In the genomic region with DNA sequence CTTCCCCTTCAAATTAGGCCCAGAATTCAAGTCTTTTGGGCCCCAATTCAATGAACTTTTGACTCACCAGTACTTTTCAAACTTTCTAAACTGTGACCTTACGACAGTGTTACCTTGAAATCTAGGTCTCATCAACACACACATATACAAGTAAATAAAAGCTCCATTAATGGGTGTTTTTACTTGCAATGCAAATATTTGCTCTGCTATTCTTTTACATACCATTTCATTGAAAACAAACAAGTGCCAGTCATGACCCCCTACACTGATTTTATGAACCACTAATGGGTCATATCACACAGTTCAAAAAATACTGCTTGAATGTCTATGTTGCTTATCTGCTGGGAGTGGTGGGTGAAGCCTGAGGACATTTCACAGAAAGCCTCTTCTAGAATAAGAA, we compare ENCODE assay signal across 1 cellular context.
TF ChIP-seq lines count a peak whose summit lies in the region.

No MANE protein-coding gene starts in this region.

TF ChIP-seq in HepG2, 621 proteins besides CTCF, POLR2A, EP300 and RAD21 (continues in another document):
- TF ChIP-seq ETS1 (CRISPR knock-in tag; IDR thresholded peaks at IDR 0.05) (no peak), POGK (CRISPR knock-in tag; conservative IDR thresholded peaks at IDR 0.05) (no peak), KLF6 (CRISPR knock-in tag; IDR thresholded peaks at IDR 0.05) (0 out of 2 replicates have a peak, but pooled peaks have one; percentile 28), THAP11 (CRISPR knock-in tag; IDR thresholded peaks at IDR 0.05) (peak; percentile 65), ZNF383 (CRISPR knock-in tag; IDR thresholded peaks at IDR 0.05; ENCODE audit: borderline replicate concordance) (no peak), ZNF839 (CRISPR knock-in tag; IDR thresholded peaks at IDR 0.05; ENCODE audit: borderline replicate concordance) (no peak), ZBED4 (CRISPR knock-in tag; IDR thresholded peaks at IDR 0.05; ENCODE audit: borderline replicate concordance) (peak; percentile 66; the same call in 1 of the 2 replicates), ZMYM3 (CRISPR knock-in tag; IDR thresholded peaks at IDR 0.05) (no peak), AFF4 (CRISPR knock-in tag; IDR thresholded peaks at IDR 0.05) (no peak), SKI (IDR thresholded peaks at IDR 0.05; ENCODE audit: partially characterized antibody) (peak; percentile 48), ZNF7 (CRISPR knock-in tag; IDR thresholded peaks at IDR 0.05) (no peak), KLF12 (CRISPR knock-in tag; IDR thresholded peaks at IDR 0.05; ENCODE audit: borderline replicate concordance) (no peak), ZNF17 (CRISPR knock-in tag; IDR thresholded peaks at IDR 0.05) (no peak), HOMEZ (CRISPR knock-in tag; IDR thresholded peaks at IDR 0.05; ENCODE audit: low read depth) (0 out of 2 replicates have a peak, but pooled peaks have one; percentile 21), ZBTB7B (CRISPR knock-in tag; IDR thresholded peaks at IDR 0.05) (peak; percentile 55; the same call in 1 of the 2 replicates), GPBP1L1 (CRISPR knock-in tag; IDR thresholded peaks at IDR 0.05) (no peak), ATF2 (CRISPR knock-in tag; IDR thresholded peaks at IDR 0.05) (0 out of 2 replicates have a peak, but pooled peaks have one; percentile 33), PHF8 (CRISPR knock-in tag; IDR thresholded peaks at IDR 0.05) (no peak), HDAC1 (CRISPR knock-in tag; IDR thresholded peaks at IDR 0.05) (peak; percentile 46), TBL1XR1 (IDR thresholded peaks at IDR 0.05; ENCODE audit: borderline replicate concordance, low read length, partially characterized antibody) (peak; percentile 49), AHR (CRISPR knock-in tag; IDR thresholded peaks at IDR 0.05) (no peak), PAXIP1 (CRISPR knock-in tag; conservative IDR thresholded peaks at IDR 0.05) (peak; percentile 81), GATAD1 (CRISPR knock-in tag; IDR thresholded peaks at IDR 0.05) (peak; percentile 28; the same call in 1 of the 2 replicates), MED1 (CRISPR knock-in tag; IDR thresholded peaks at IDR 0.05) (peak; percentile 77), FOXC1 (CRISPR knock-in tag; IDR thresholded peaks at IDR 0.05; ENCODE audit: borderline replicate concordance) (no peak), ZNF564 (CRISPR knock-in tag; IDR thresholded peaks at IDR 0.05) (no peak), RARA (CRISPR knock-in tag; IDR thresholded peaks at IDR 0.05) (peak; percentile 97), ZNF496 (CRISPR knock-in tag; IDR thresholded peaks at IDR 0.05; ENCODE audit: insufficient replicate concordance) (no peak)
- TF ChIP-seq, protein P1, sequence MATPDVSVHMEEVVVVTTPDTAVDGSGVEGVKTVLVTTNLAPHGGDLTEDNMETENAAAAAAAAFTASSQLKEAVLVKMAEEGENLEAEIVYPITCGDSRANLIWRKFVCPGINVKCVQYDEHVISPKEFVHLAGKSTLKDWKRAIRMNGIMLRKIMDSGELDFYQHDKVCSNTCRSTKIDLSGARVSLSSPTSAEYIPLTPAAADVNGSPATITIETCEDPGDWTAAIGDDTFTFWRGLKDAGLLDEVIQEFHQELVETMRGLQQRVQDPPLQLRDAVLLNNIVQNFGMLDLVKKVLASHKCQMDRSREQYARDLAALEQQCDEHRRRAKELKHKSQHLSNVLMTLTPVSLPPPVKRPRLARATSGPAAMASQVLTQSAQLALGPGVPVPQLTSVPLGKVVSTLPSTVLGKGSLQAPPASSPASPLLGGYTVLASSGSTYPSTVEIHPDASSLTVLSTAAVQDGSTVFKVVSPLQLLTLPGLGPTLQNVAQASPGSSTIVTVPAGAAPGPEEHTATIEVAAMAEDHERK (CRISPR knock-in tag; IDR thresholded peaks at IDR 0.05; ENCODE audit: low read depth) = no peak
